In genomic region chr7:101819913-101820522, GRCh38 we compare ENCODE assay signal across 18 cellular contexts. TPM values are rescaled to one million over a fixed set of nuclear protein-coding genes. Genes with fewer than 3 reads are reported as not detected.
DNase-seq lines count a peak whose midpoint lies in the region; ATAC-seq and TF ChIP-seq lines count a peak whose summit lies in the region.
"Had no signal": no experiment of that assay in that cellular context is flagged by ENCODE, and none has a peak within 500 bp of the region (broad histone marks: within the 10 kb centered on the region; RNA-seq: fewer than 3 reads in every experiment).

No MANE protein-coding gene starts in this region.

- CTCF ChIA-PET in MCF 10A (lab: Yijun Ruan, JAX) = interaction anchor here (0.6 to 3.2 kb wide), 10 partner anchors 37 to 417 kb away, joined by 3 to 8 read pairs (median 3); no protein-coding TSS in a partner anchor

- H3K4me3 ChIP-seq in breast epithelium (no peak overlapping the region), left lung (no peak overlapping the region), upper lobe of left lung (no peak overlapping the region)
- H3K4me3 ChIP-seq: ovary, SJSA1, spleen had no signal

- no peaks in the 10 kb centered on the region for H3K36me3 Mint-ChIP-seq in MCF 10A (ENCODE audit: insufficient read depth, unreplicated experiment)
- H3K36me3 Mint-ChIP-seq: activated naive CD4-positive, alpha-beta T cell treated with anti-CD3 and anti-CD28 coated beads, Interleukin-2, amount 50 U/mL, for 24 hours had no signal

- ATAC-seq in left lung (no peak), upper lobe of left lung (ENCODE audit: low FRiP score in 2 of 2) (no peak), GM18858 (IDR thresholded peaks at IDR 0.05; ENCODE audit: unreplicated experiment) (no peak)

- TF ChIP-seq POLR2A in breast epithelium (IDR thresholded peaks at IDR 0.05) (no peak), upper lobe of left lung (IDR thresholded peaks at IDR 0.05) (no peak)

- POLR2A ChIA-PET in MCF 10A (lab: Yijun Ruan, JAX) = interaction anchor here (1.2 to 1.8 kb wide), 3 partner anchors 37 to 63 kb away, joined by 4 to 6 read pairs (median 4); no protein-coding TSS in a partner anchor

- H3K4me1 ChIP-seq in breast epithelium (no peaks in the 10 kb centered on the region), left lung (peaks cover 9 to 65% of the 10 kb centered on the region in 2 donors), upper lobe of left lung (peaks cover 18 to 57% (median 37%) of the 10 kb centered on the region in 4 donors)

- 61 to 64% methylated on average over 6 of the region's 6 CpGs for WGBS in upper lobe of left lung, 2 donors

- TF ChIP-seq EP300 in upper lobe of left lung (IDR thresholded peaks at IDR 0.05) = no peak

- H3K9me3 ChIP-seq in breast epithelium (no peaks in the 10 kb centered on the region), left lung (no peaks in the 10 kb centered on the region), upper lobe of left lung (no peaks in the 10 kb centered on the region)
- H3K9me3 ChIP-seq: ovary, SJSA1, spleen had no signal

- peaks cover 24% of the 10 kb centered on the region for H3K4me1 Mint-ChIP-seq in MCF 10A (ENCODE audit: insufficient read depth, unreplicated experiment)

- no peaks in the 10 kb centered on the region for H3K27me3 ChIP-seq in breast epithelium
- H3K27me3 ChIP-seq in left lung = no peaks in the 10 kb centered on the region
- H3K27me3 ChIP-seq in upper lobe of left lung = no peaks in the 10 kb centered on the region
- H3K27me3 ChIP-seq: ovary, SJSA1, spleen had no signal

- no peaks in the 10 kb centered on the region for H3K27me3 Mint-ChIP-seq in MCF 10A (ENCODE audit: insufficient read depth, unreplicated experiment)
- H3K27me3 Mint-ChIP-seq: activated naive CD4-positive, alpha-beta T cell treated with anti-CD3 and anti-CD28 coated beads, Interleukin-2, amount 50 U/mL, for 24 hours; CD4-positive, alpha-beta memory T cell had no signal

- no peaks in the 10 kb centered on the region for H3K9me3 Mint-ChIP-seq in MCF 10A (ENCODE audit: unreplicated experiment)
- H3K9me3 Mint-ChIP-seq: activated naive CD4-positive, alpha-beta T cell treated with anti-CD3 and anti-CD28 coated beads, Interleukin-2, amount 50 U/mL, for 24 hours; CD4-positive, alpha-beta memory T cell had no signal

- intact Hi-C loops in MCF 10A (cut with micrococcal nuclease) = no loop called here
- intact Hi-C loops in breast epithelium (cut with DNase I; ENCODE audit: low total_unique reads) = no loop called here
- intact Hi-C loops in left lung (cut with DNase I) = no loop called here

- H3K27ac Mint-ChIP-seq in MCF 10A (ENCODE audit: low read depth, unreplicated experiment) = peak overlapping the region; percentile 41
- H3K27ac Mint-ChIP-seq: activated naive CD4-positive, alpha-beta T cell treated with anti-CD3 and anti-CD28 coated beads, Interleukin-2, amount 50 U/mL, for 24 hours had no signal

- no TSS peak for BruUV-seq in MCF 10A (replicated peaks; lab: Mats Ljungman, UMichigan)

- H3K27ac ChIP-seq in breast epithelium = no peak overlapping the region
- peak overlapping the region; percentile 26 for H3K27ac ChIP-seq in VCaP
- peak overlapping the region; percentile 73 to 95 for H3K27ac ChIP-seq in left lung
- H3K27ac ChIP-seq in upper lobe of left lung = peak overlapping the region in 3 of 4 donors; percentile 8 to 89 (median 32)
- H3K27ac ChIP-seq: SJSA1 had no signal

- H3K36me3 ChIP-seq in breast epithelium = no peaks in the 10 kb centered on the region
- H3K36me3 ChIP-seq in left lung = peaks cover 0 to 6% of the 10 kb centered on the region in 2 donors
- H3K36me3 ChIP-seq in upper lobe of left lung = no peaks in the 10 kb centered on the region
- H3K36me3 ChIP-seq: ovary, spleen had no signal

- no peak overlapping the region for H3K4me3 Mint-ChIP-seq in MCF 10A (ENCODE audit: unreplicated experiment)

- DNase-seq in MCF 10A (ENCODE audit: unreplicated experiment) (no peak), breast epithelium (ENCODE audit: low spot score in 2 of 2) (no peak), left lung (no peak), upper lobe of left lung (no peak), NOMO-1 treated with dmso at 0.1 percent for 144 hours (lab: John Stamatoyannopoulos, UW; ENCODE audit: unreplicated experiment) (no peak), SKM-1 treated with dmso at 0.1 percent for 144 hours (lab: John Stamatoyannopoulos, UW; ENCODE audit: unreplicated experiment) (no peak)
- DNase-seq: activated T-cell treated with anti-CD3 and anti-CD28 coated beads, Interleukin-2, amount 50 U/mL, for 1 hour; CD4-positive, alpha-beta memory T cell; DMS79 treated with DMSO at 0.1 percent for 48 hours; hippocampal formation; NCI-H446 treated with DMSO at 0.1 percent for 48 hours; ovary; spleen; stimulated activated naive CD4-positive, alpha-beta T cell had no signal

- TF ChIP-seq CTCF in MCF 10A (IDR thresholded peaks at IDR 0.05; ENCODE audit: unreplicated experiment) (no peak), breast epithelium (IDR thresholded peaks at IDR 0.05) (no peak), VCaP (conservative IDR thresholded peaks at IDR 0.05) (no peak), left lung (IDR thresholded peaks at IDR 0.05) (no peak), upper lobe of left lung (IDR thresholded peaks at IDR 0.05) (no peak)

RNA-seq across cellular contexts. Expression of gene CUX1, which starts 2.6 kb away (rescaled TPM):
- total RNA-seq in MCF 10A (2022) (47.6 and 63.7 TPM in 2 replicates), breast epithelium (10 to 100 TPM; 35.1 to 54.4 (median 41.1) TPM), left lung (100 to 1,000 TPM; 110 to 157 TPM), upper lobe of left lung (100 to 1,000 TPM; 106 to 188 (median 115) TPM)

Comparison
In these comparisons a context has a peak if more than half of its experiments do, and no peak if none do; other contexts are left out.
1. H3K27ac ChIP-seq: peak in VCaP (single experiment), left lung (2 of 2) and upper lobe of left lung (3 of 4); none in breast epithelium (0 of 2).